In the genomic region with DNA sequence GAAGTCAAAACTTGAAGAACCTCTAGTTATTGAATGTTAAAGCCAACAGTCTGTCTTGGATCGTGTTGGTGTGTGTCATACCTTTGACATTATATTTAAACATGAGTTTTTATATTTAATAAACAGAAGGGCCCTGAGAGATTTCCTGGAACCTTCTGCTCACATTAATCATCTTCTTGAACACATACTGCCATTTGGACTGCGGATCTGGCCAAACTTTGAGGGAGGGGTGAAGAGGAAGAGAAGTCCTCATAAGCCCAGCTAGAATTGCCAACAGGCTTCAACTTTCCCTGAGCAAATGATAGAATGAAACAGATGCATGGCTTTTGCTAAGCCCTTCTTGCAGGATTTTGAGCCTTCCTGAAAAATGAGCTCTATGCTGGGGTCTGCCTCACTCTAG, we compare ENCODE assay signal across 23 cellular contexts. TPM values are rescaled to one million over a fixed set of nuclear protein-coding genes. Genes with fewer than 3 reads are reported as not detected.
"Had no signal": no experiment of that assay in that cellular context is flagged by ENCODE, and none has a peak within 500 bp of the region (broad histone marks: within the 10 kb centered on the region; RNA-seq: fewer than 3 reads in every experiment).

No MANE protein-coding gene starts in this region.

- DNase-seq: activated CD4-positive, alpha-beta T cell treated with anti-CD3 and anti-CD28 coated beads for 1 hour; activated CD4-positive, alpha-beta T cell treated with anti-CD3 and anti-CD28 coated beads, Interleukin-2, amount 10 ng/mL, durations not matched to agents 24 days and 14 days; activated CD4-positive, alpha-beta T cell treated with anti-CD3 and anti-CD28 coated beads, Interleukin-2, amount 50 U/mL, for 48 hours; activated effector memory CD4-positive, alpha-beta T cell treated with Interleukin-2 at 50 U/mL for 16 hours; activated naive CD4-positive, alpha-beta T cell; activated T-cell treated with anti-CD3 and anti-CD28 coated beads, Interleukin-2, amount 50 U/mL, for 24 hours; aorta; NCI-H1105 treated with DMSO at 0.1 percent for 48 hours; NCI-H1436 treated with DMSO at 0.1 percent for 48 hours; NCI-H187; NCI-H2081 treated with DMSO at 0.1 percent for 48 hours; NCI-H446; NCI-H524; Peyer's patch; Right ventricle myocardium superior; T-helper 17 cell; T-helper 9 cell had no signal

- ATAC-seq: activated CD8-positive, alpha-beta memory T cell treated with anti-CD3 and anti-CD28 coated beads, Interleukin-2, amount 10 ng/mL, durations not matched to agents 7 days and 5 days; T-helper 17 cell; WTC11 had no signal

- H3K27ac ChIP-seq: breast epithelium, Peyer's patch, RWPE1 had no signal

- H3K36me3 ChIP-seq: breast epithelium, Peyer's patch had no signal

- H3K4me3 ChIP-seq: breast epithelium, Peyer's patch had no signal

- H3K9me3 ChIP-seq: breast epithelium, Peyer's patch had no signal

- H3K27me3 ChIP-seq: breast epithelium, Peyer's patch had no signal

- H3K4me1 ChIP-seq: breast epithelium, Peyer's patch had no signal

RNA-seq across cellular contexts. Expression of a gene that starts 27.4 kb away (rescaled TPM):
- total RNA-seq: activated CD4-positive, alpha-beta T cell treated with anti-CD3 and anti-CD28 coated beads, Interleukin-2, amount 10 ng/mL, durations not matched to agents 24 days and 14 days; activated CD8-positive, alpha-beta memory T cell treated with anti-CD3 and anti-CD28 coated beads, Interleukin-2, amount 10 ng/mL, durations not matched to agents 7 days and 5 days; activated T-helper 1 cell treated with anti-CD3 and anti-CD28 coated beads, Interleukin-12 subunit alpha, Interleukin-12 subunit beta, Interleukin-2, Interleukin-4 antibody, amounts not matched to agents 30 ng/mL and 10 ng/mL and 1 ng/mL, durations not matched to agents 14 hours and 24 hours and 36 hours; aorta; breast epithelium; Peyer's patch; Right ventricle myocardium superior; SK-MEL-5; T-helper 17 cell; WTC11 had no signal
- polyA plus RNA-seq: aorta had no signal
